ENCODE assay signal across 8 cellular contexts in genomic region chrX:153669174-153669890, GRCh38. TPM values are rescaled to one million over a fixed set of nuclear protein-coding genes. Genes with fewer than 3 reads are reported as not detected.
DNase-seq lines count a peak whose midpoint lies in the region; ATAC-seq, FAIRE-seq and TF ChIP-seq lines count a peak whose summit lies in the region.
"Had no signal": no experiment of that assay in that cellular context is flagged by ENCODE, and none has a peak within 500 bp of the region (broad histone marks: within the 10 kb centered on the region; RNA-seq: fewer than 3 reads in every experiment).

No MANE protein-coding gene starts in this region.

- H3K27me3 ChIP-seq in Peyer's patch: no peaks in the 10 kb centered on the region

- H3K36me3 ChIP-seq in Peyer's patch: no peaks in the 10 kb centered on the region

- no peaks in the 10 kb centered on the region for H3K4me1 ChIP-seq in Peyer's patch

- H3K27ac ChIP-seq in Peyer's patch: no peak overlapping the region

- no peak for ATAC-seq in HG03025 (IDR thresholded peaks at IDR 0.05; ENCODE audit: low FRiP score, unreplicated experiment)

- H3K4me3 Mint-ChIP-seq in MCF 10A (ENCODE audit: unreplicated experiment): no peak overlapping the region

- FAIRE-seq in GM12891 (lab: Jason Lieb, UNC): peak; percentile 38

- no peak for TF ChIP-seq POLR2A in GM12891 (IDR thresholded peaks at IDR 0.05; ENCODE audit: low read depth, low read length)
- no peak for TF ChIP-seq POLR2A in Peyer's patch (IDR thresholded peaks at IDR 0.05)

- intact Hi-C loops in MCF 10A (cut with micrococcal nuclease): loop anchor here (5.0 kb wide), 2 partner anchors 112 to 132 kb away; no protein-coding TSS in a partner anchor

- no peaks in the 10 kb centered on the region for H3K36me3 Mint-ChIP-seq in MCF 10A (ENCODE audit: insufficient read depth, unreplicated experiment)

- no peaks in the 10 kb centered on the region for H3K9me3 Mint-ChIP-seq in MCF 10A (ENCODE audit: unreplicated experiment)

- H3K4me3 ChIP-seq in Peyer's patch: no peak overlapping the region

- no peaks in the 10 kb centered on the region for H3K27me3 Mint-ChIP-seq in MCF 10A (ENCODE audit: insufficient read depth, unreplicated experiment)

- H3K27ac Mint-ChIP-seq in MCF 10A (ENCODE audit: low read depth, unreplicated experiment): no peak overlapping the region

- H3K9me3 ChIP-seq in Peyer's patch: no peaks in the 10 kb centered on the region

- peak; percentile 63 for DNase-seq in GM12891 (ENCODE audit: insufficient read length, low spot score)
- peak in 2 of 3 donors; percentile 19 to 49 for DNase-seq in Peyer's patch
- DNase-seq in MCF 10A (ENCODE audit: unreplicated experiment): no peak
- DNase-seq in mesenteric fat pad (ENCODE audit: low spot score): peak; percentile 85
- no peak for DNase-seq in effector CD4-positive, alpha-beta T cell
- DNase-seq in NCI-H187 (lab: John Stamatoyannopoulos, UW): no peak

- TF ChIP-seq CTCF in Peyer's patch (IDR thresholded peaks at IDR 0.05) (peak; percentile 44 to 67 (median 52)), MCF 10A (IDR thresholded peaks at IDR 0.05; ENCODE audit: unreplicated experiment) (peak; percentile 67)

- POLR2A ChIA-PET in MCF 10A (lab: Yijun Ruan, JAX): no interaction called here

- CTCF ChIA-PET in MCF 10A (lab: Yijun Ruan, JAX): interaction anchor here (0.5 to 4.0 kb wide), 19 partner anchors 9 to 1424 kb away, joined by 3 to 45 read pairs (median 4); no protein-coding TSS in a partner anchor

- BruUV-seq in MCF 10A (replicated peaks; lab: Mats Ljungman, UMichigan): no TSS peak

- no peaks in the 10 kb centered on the region for H3K4me1 Mint-ChIP-seq in MCF 10A (ENCODE audit: insufficient read depth, unreplicated experiment)

TF ChIP-seq in GM12891, 5 proteins besides CTCF, POLR2A, EP300 and RAD21:
- TF ChIP-seq POU2F2 (IDR thresholded peaks at IDR 0.05; ENCODE audit: low read depth, low read length) (no peak), PAX5 (IDR thresholded peaks at IDR 0.05; ENCODE audit: insufficient read depth, low read length, severe bottlenecking) (no peak), POLR2AphosphoS5 (IDR thresholded peaks at IDR 0.05; ENCODE audit: low read depth, low read length) (no peak), SPI1 (IDR thresholded peaks at IDR 0.05; ENCODE audit: low read depth, low read length) (no peak), TAF1 (IDR thresholded peaks at IDR 0.05; ENCODE audit: low read depth, low read length) (no peak)

RNA-seq across cellular contexts. Expression of gene PNCK, which starts 4.3 kb away (rescaled TPM):
- polyA plus RNA-seq in GM12891 (2012; ENCODE audit: low read depth, missing spikeins): 2.8 TPM
- total RNA-seq in Peyer's patch: 10 to 100 TPM in 1 of 4 donors, 1 to 10 TPM in 2, not detected in 1; 2.0 to 44.8 (median 6.1) TPM
- not detected in 2 replicates for total RNA-seq in MCF 10A (2022)
- 1.4 TPM for total RNA-seq in mesenteric fat pad
- total RNA-seq: T-helper 2 cell treated with Interferon-gamma antibody and Interleukin-4, amounts not matched to agents 100 ng/mL and 5 ng/mL, for 36 hours had no signal

RNA-seq across cellular contexts. Expression of gene SLC6A8, which starts 18.4 kb away (rescaled TPM):
- polyA plus RNA-seq in GM12891 (2012; ENCODE audit: low read depth, missing spikeins): 3.0 TPM
- 100 to 1,000 TPM in 3 of 4 donors, 10 to 100 TPM in 1; 36.3 to 562 (median 146) TPM for total RNA-seq in Peyer's patch
- total RNA-seq in MCF 10A (2022): 59.9 and 66.6 TPM in 2 replicates
- 45.9 TPM for total RNA-seq in mesenteric fat pad

RNA-seq across cellular contexts. Expression of gene DUSP9, which starts 22.3 kb away (rescaled TPM):
- polyA plus RNA-seq in GM12891 (2012; ENCODE audit: low read depth, missing spikeins): not detected
- not detected for total RNA-seq in Peyer's patch
- total RNA-seq in MCF 10A (2022): not detected in 2 replicates
- total RNA-seq in mesenteric fat pad: 0.39 TPM
- total RNA-seq: T-helper 2 cell treated with Interferon-gamma antibody and Interleukin-4, amounts not matched to agents 100 ng/mL and 5 ng/mL, for 36 hours had no signal

RNA-seq across cellular contexts. Expression of gene BCAP31, which starts 54.9 kb away (rescaled TPM):
- 105 TPM for polyA plus RNA-seq in GM12891 (2012; ENCODE audit: low read depth, missing spikeins)
- total RNA-seq in Peyer's patch (100 to 1,000 TPM in 2 of 4 donors, 10 to 100 TPM in 2; 45.4 to 148 (median 101) TPM), MCF 10A (2022) (197 and 203 TPM in 2 replicates), mesenteric fat pad (513 TPM)

RNA-seq across cellular contexts. Expression of gene ABCD1, which starts 55.3 kb away (rescaled TPM):
- 2.1 TPM for polyA plus RNA-seq in GM12891 (2012; ENCODE audit: low read depth, missing spikeins)
- total RNA-seq in Peyer's patch (10 to 100 TPM; 14.9 to 94.2 (median 68.0) TPM), MCF 10A (2022) (3.5 and 4.1 TPM in 2 replicates), mesenteric fat pad (32.3 TPM)

Comparison
In these comparisons a context has a peak if more than half of its experiments do, and no peak if none do; other contexts are left out.
1. DNase-seq: peak in GM12891 (single experiment), Peyer's patch (2 of 3) and mesenteric fat pad (single experiment); none in MCF 10A (single experiment), effector CD4-positive, alpha-beta T cell (single experiment) and NCI-H187 (0 of 2).